ENCODE assay signal across 23 cellular contexts in the genomic region with DNA sequence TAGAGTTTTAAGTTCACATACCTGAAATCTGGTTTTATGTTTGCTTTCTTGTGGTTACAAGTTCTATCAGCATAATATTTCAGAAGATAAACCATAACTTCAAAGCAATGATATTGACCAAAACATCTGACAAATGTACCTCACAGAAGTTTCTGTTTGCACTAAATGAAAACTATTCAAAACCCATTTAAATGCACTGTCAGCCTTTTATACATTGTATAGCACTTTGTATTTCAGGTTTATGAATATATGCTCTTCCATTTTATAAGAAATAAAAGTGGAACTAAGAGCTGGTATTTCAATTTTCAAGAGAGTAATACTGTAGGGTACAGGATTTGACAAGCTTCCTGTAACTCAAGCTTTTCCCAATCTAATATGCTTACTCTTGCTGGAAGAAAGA.
"Had no signal": no experiment of that assay in that cellular context is flagged by ENCODE, and none has a peak within 500 bp of the region (broad histone marks: within the 10 kb centered on the region; RNA-seq: fewer than 3 reads in every experiment).

No MANE protein-coding gene starts in this region.

- ATAC-seq: foreskin keratinocyte; gastroesophageal sphincter; heart left ventricle; left colon; left lobe of liver; left ventricle myocardium superior; lower lobe of right lung; naive thymus-derived CD4-positive, alpha-beta T cell had no signal

- H3K36me3 ChIP-seq: esophagus muscularis mucosa, gastroesophageal sphincter, heart left ventricle, lower lobe of right lung had no signal

- H3K9me3 ChIP-seq: esophagus muscularis mucosa, gastroesophageal sphincter, lower lobe of right lung had no signal

- H3K79me2 ChIP-seq: hepatocyte had no signal

- H3K4me1 ChIP-seq: esophagus muscularis mucosa, foreskin keratinocyte, gastroesophageal sphincter, heart left ventricle, lower lobe of right lung had no signal

- H3K27me3 ChIP-seq: dorsolateral prefrontal cortex, esophagus muscularis mucosa, foreskin keratinocyte, gastroesophageal sphincter, heart left ventricle, hepatocyte had no signal

- H3K27ac ChIP-seq: coronary artery, dorsolateral prefrontal cortex, esophagus muscularis mucosa, foreskin keratinocyte, gastroesophageal sphincter, heart left ventricle, hepatocyte, lower lobe of right lung had no signal

- DNase-seq: dermis blood vessel endothelial cell; dorsolateral prefrontal cortex; effector CD4-positive, alpha-beta T cell; effector memory CD4-positive, alpha-beta T cell; foreskin keratinocyte; heart left ventricle; hypothalamus; immature natural killer cell; islet precursor cell; kidney; kidney glomerular epithelial cell; left colon; left ventricle myocardium superior; lower lobe of right lung; mesendoderm; midbrain; naive thymus-derived CD4-positive, alpha-beta T cell had no signal

- H3K4me3 ChIP-seq: coronary artery, dorsolateral prefrontal cortex, esophagus muscularis mucosa, gastroesophageal sphincter, heart left ventricle, hepatocyte, lower lobe of right lung had no signal

- FAIRE-seq: frontal cortex, kidney had no signal

- H3K4me2 ChIP-seq: hepatocyte had no signal

- H2AFZ ChIP-seq: hepatocyte had no signal
